In genomic region chr17:18314731-18315497, GRCh38 we compare ENCODE assay signal across 8 cellular contexts. TPM values are rescaled to one million over a fixed set of nuclear protein-coding genes. Genes with fewer than 3 reads are reported as not detected.
DNase-seq lines count a peak whose midpoint lies in the region; TF ChIP-seq lines count a peak whose summit lies in the region.

Gene SMCR8 (plus strand): TSS chr17:18315293. CDS start chr17:18315790, 497 bp downstream.
Gene TOP3A (minus strand): TSS chr17:18314994. CDS start chr17:18314778, 216 bp downstream.

- H3K9ac ChIP-seq in subcutaneous abdominal adipose tissue (ENCODE audit: low read length in 5 of 5) = peak within 1 kb of the TSS; percentile 89 to 98 (median 96)

- peaks cover 37% of the 10 kb centered on the region for H3K36me3 ChIP-seq in neuron (ENCODE audit: insufficient read depth, low read length)
- peaks cover 0 to 45% (median 31%) of the 10 kb centered on the region in 5 donors for H3K36me3 ChIP-seq in subcutaneous abdominal adipose tissue (ENCODE audit: control insufficient read depth in 5 of 5, insufficient read depth in 5 of 5, low read length in 5 of 5)

- H3K4me3 ChIP-seq in neuron (ENCODE audit: low read length) = peak within 1 kb of the TSS; percentile 62
- H3K4me3 ChIP-seq in subcutaneous abdominal adipose tissue (ENCODE audit: low read depth in 1 of 5, low read length in 5 of 5) = peak within 1 kb of the TSS; percentile 79 to 92 (median 88)

- in situ Hi-C loops in SK-MEL-5 (cut with HindIII; ENCODE audit: low pct_unique_long_range_greater_than_20kb, low sequenced_read_pairs) = no loop called here

- peak; percentile 81 for DNase-seq in GF-D8 (lab: John Stamatoyannopoulos, UW)
- DNase-seq in HEK293T (ENCODE audit: extremely low spot score) = peak; percentile 92
- DNase-seq in MV-4-11 (lab: John Stamatoyannopoulos, UW) = peak; percentile 97
- peak; percentile 97 for DNase-seq in SK-MEL-5 (ENCODE audit: low read depth, low spot score)
- peak; percentile 99 for DNase-seq in activated naive CD4-positive, alpha-beta T cell treated with Interleukin-2 at 50 U/mL for 16 hours
- DNase-seq in foreskin melanocyte = peak; percentile 98

- H3K27me3 ChIP-seq in neuron (ENCODE audit: insufficient read depth, low read length) (no peaks in the 10 kb centered on the region), subcutaneous abdominal adipose tissue (ENCODE audit: control insufficient read depth in 5 of 5, insufficient read depth in 4 of 5, low read length in 5 of 5) (no peaks in the 10 kb centered on the region)

- POLR2A ChIA-PET in HEK293T (lab: Yijun Ruan, JAX) = interaction anchor here (0.6 to 1.4 kb wide), 15 partner anchors 9 to 132 kb away, joined by 3 to 8 read pairs (median 3); partner anchors contain the start of genes ALKBH5 and LLGL1

- peak within 1 kb of the TSS; percentile 69 for H2AFZ ChIP-seq in neuron (ENCODE audit: low read depth, low read length)

- H3K9me3 ChIP-seq in neuron (ENCODE audit: low read length) = peaks cover 2% of the 10 kb centered on the region
- no peaks in the 10 kb centered on the region for H3K9me3 ChIP-seq in subcutaneous abdominal adipose tissue (ENCODE audit: control insufficient read depth in 5 of 5, low read length in 5 of 5)

- CTCF ChIA-PET in HEK293T (lab: Yijun Ruan, JAX) = interaction anchor here (0.7 to 1.0 kb wide), 2 partner anchors 8 to 13 kb away, joined by 3 to 5 read pairs; no protein-coding TSS in a partner anchor

- H3K27ac ChIP-seq in subcutaneous abdominal adipose tissue (ENCODE audit: low read depth, low read length) = peak within 1 kb of the TSS; percentile 97

- peaks cover 47% of the 10 kb centered on the region for H3K4me1 ChIP-seq in neuron (ENCODE audit: insufficient read depth, low read length)
- H3K4me1 ChIP-seq in subcutaneous abdominal adipose tissue (ENCODE audit: control insufficient read depth in 5 of 5, insufficient read depth in 5 of 5, low read length in 5 of 5) = peaks cover 21 to 75% (median 63%) of the 10 kb centered on the region in 5 donors

TF ChIP-seq in HEK293T, 16 proteins besides CTCF, POLR2A, EP300 and RAD21:
- TF ChIP-seq ELF4 (IDR thresholded peaks at IDR 0.05) (peak; percentile 99), FOXA1 (IDR thresholded peaks at IDR 0.05) (no peak), HDGF (IDR thresholded peaks at IDR 0.05; ENCODE audit: borderline replicate concordance) (peak; percentile 23; the same call in 1 of the 2 replicates), NFRKB (IDR thresholded peaks at IDR 0.05) (peak; percentile 75), PKNOX1 (IDR thresholded peaks at IDR 0.05) (no peak; the same call in 1 of the 2 replicates), ARNT (IDR thresholded peaks at IDR 0.05) (no peak), CTBP1 (IDR thresholded peaks at IDR 0.05; ENCODE audit: borderline replicate concordance) (no peak), L3MBTL2 (conservative IDR thresholded peaks at IDR 0.05) (peak; percentile 95), BHLHE40 (IDR thresholded peaks at IDR 0.05; ENCODE audit: borderline replicate concordance) (no peak), LEF1 (IDR thresholded peaks at IDR 0.05; ENCODE audit: borderline replicate concordance) (0 out of 2 replicates have a peak, but pooled peaks have one; percentile 21)

RNA-seq across cellular contexts. Expression of gene SMCR8, which starts in this region (rescaled TPM):
- 22.0 and 23.1 TPM in 2 replicates for total RNA-seq in SK-MEL-5 (2014; rRNA removed; shearing (Covaris generic))
- 20.9 and 28.5 TPM in 2 replicates for polyA plus RNA-seq in SK-MEL-5 (2015; cell fraction: cytosol; rRNA removed)
- 26.6 and 31.3 TPM in 2 replicates for polyA plus RNA-seq in SK-MEL-5 (2015; cell fraction: nucleus; rRNA removed)

RNA-seq across cellular contexts. Expression of gene TOP3A, which starts in this region (rescaled TPM):
- total RNA-seq in SK-MEL-5 (2014; rRNA removed; shearing (Covaris generic)) = 31.8 and 32.0 TPM in 2 replicates
- polyA plus RNA-seq in SK-MEL-5 (2015; cell fraction: cytosol; rRNA removed) = 33.6 and 47.5 TPM in 2 replicates
- polyA plus RNA-seq in SK-MEL-5 (2015; cell fraction: nucleus; rRNA removed) = 29.8 and 40.7 TPM in 2 replicates

Comparison
In these comparisons a context has a peak if more than half of its experiments do, and no peak if none do; other contexts are left out.
1. Peak in every context shown above with its lines: DNase-seq, H3K4me3 ChIP-seq and H3K27ac ChIP-seq.